ENCODE assay signal across 1 cellular context in genomic region chr2:39260087-39260486, GRCh38.
TF ChIP-seq lines count a peak whose summit lies in the region.

No MANE protein-coding gene starts in this region.

TF ChIP-seq in HepG2, 621 proteins besides CTCF, POLR2A, EP300 and RAD21:
- TF ChIP-seq ZBTB4 (CRISPR knock-in tag; IDR thresholded peaks at IDR 0.05; ENCODE audit: borderline replicate concordance) (no peak), ZNF121 (CRISPR knock-in tag; IDR thresholded peaks at IDR 0.05) (peak; percentile 56)
